In genomic region chr12:132529156-132529839, GRCh38 we compare ENCODE assay signal across 18 cellular contexts. TPM values are rescaled to one million over a fixed set of nuclear protein-coding genes. Genes with fewer than 3 reads are reported as not detected.
DNase-seq lines count a peak whose midpoint lies in the region; ATAC-seq and TF ChIP-seq lines count a peak whose summit lies in the region.
"Had no signal": no experiment of that assay in that cellular context is flagged by ENCODE, and none has a peak within 500 bp of the region (broad histone marks: within the 10 kb centered on the region; RNA-seq: fewer than 3 reads in every experiment).

No MANE protein-coding gene starts in this region.

- H3K9me3 Mint-ChIP-seq in activated T-helper 17 cell treated with anti-CD3 and anti-CD28 coated beads, Interleukin-2, amount 50 U/mL, for 72 hours: no peaks in the 10 kb centered on the region
- peaks cover 13% of the 10 kb centered on the region for H3K9me3 Mint-ChIP-seq in glutamatergic neuron (ENCODE audit: unreplicated experiment)
- H3K9me3 Mint-ChIP-seq: CD8-positive, alpha-beta T cell; HFFc6 had no signal

- no peak overlapping the region for H3K4ac ChIP-seq in neuronal stem cell (ENCODE audit: low read length)

- H3K9me3 ChIP-seq in BLaER1 treated with 17β-estradiol and CSF1 and Interleukin-3, amounts not matched to agents 10 nM and 100 nM (replicated peaks in 1 of 11): no peaks in the 10 kb centered on the region
- peaks cover 30 to 33% of the 10 kb centered on the region in 2 donors for H3K9me3 ChIP-seq in neuronal stem cell (replicated peaks in 1 of 2; ENCODE audit: control insufficient read depth in 2 of 2, insufficient read depth in 1 of 2, low read depth in 1 of 2, low read length in 2 of 2)
- H3K9me3 ChIP-seq: Caco-2 had no signal

- no peak overlapping the region for H3K18ac ChIP-seq in neuronal stem cell (ENCODE audit: low read length)

- H3K27me3 ChIP-seq in BLaER1 treated with 17β-estradiol and CSF1 and Interleukin-3, amounts not matched to agents 10 nM and 100 nM: peaks cover 0 to 18% (median 0%) of the 10 kb centered on the region in 11 experiments; a peak in 4 of 22 replicates
- no peaks in the 10 kb centered on the region for H3K27me3 ChIP-seq in neuronal stem cell (ENCODE audit: control insufficient read depth in 3 of 3, insufficient read depth in 3 of 3, low read depth in 1 of 3, low read length in 3 of 3)

- H3K27ac ChIP-seq in BLaER1 treated with 17β-estradiol and CSF1 and Interleukin-3, amounts not matched to agents 10 nM and 100 nM: peak overlapping the region in 8 of 11 experiments; percentile 16 to 80 (median 59); a peak in 13 of 22 replicates
- H3K27ac ChIP-seq in neuronal stem cell (replicated peaks; ENCODE audit: low read length): no peak overlapping the region
- H3K27ac ChIP-seq: C4-2B had no signal

- peaks cover 43 to 100% (median 98%) of the 10 kb centered on the region in 10 experiments for H3K4me1 ChIP-seq in BLaER1 treated with 17β-estradiol and CSF1 and Interleukin-3, amounts not matched to agents 10 nM and 100 nM
- H3K4me1 ChIP-seq in neuronal stem cell (ENCODE audit: control insufficient read depth in 2 of 2, insufficient read depth in 1 of 2, low read depth in 1 of 2, low read length in 2 of 2): peaks cover 0 to 7% of the 10 kb centered on the region in 2 donors

- no peak overlapping the region for H4K91ac ChIP-seq in neuronal stem cell (ENCODE audit: low read depth, low read length, poor library complexity)

- no peak overlapping the region for H3K4me3 Mint-ChIP-seq in activated T-helper 17 cell treated with anti-CD3 and anti-CD28 coated beads, Interleukin-2, amount 50 U/mL, for 72 hours
- no peak overlapping the region for H3K4me3 Mint-ChIP-seq in glutamatergic neuron (ENCODE audit: unreplicated experiment)
- H3K4me3 Mint-ChIP-seq: CD8-positive, alpha-beta T cell; H9; HFFc6 had no signal

- H2BK120ac ChIP-seq in neuronal stem cell (ENCODE audit: low read depth, low read length): no peak overlapping the region

- no peaks in the 10 kb centered on the region for H3K36me3 Mint-ChIP-seq in activated T-helper 17 cell treated with anti-CD3 and anti-CD28 coated beads, Interleukin-2, amount 50 U/mL, for 72 hours (ENCODE audit: low read depth)
- H3K36me3 Mint-ChIP-seq in glutamatergic neuron (ENCODE audit: unreplicated experiment): peaks cover 7% of the 10 kb centered on the region

- peak overlapping the region; percentile 8 for H3K14ac ChIP-seq in neuronal stem cell (ENCODE audit: low read length)

- no peaks in the 10 kb centered on the region for H3K4me1 Mint-ChIP-seq in activated T-helper 17 cell treated with anti-CD3 and anti-CD28 coated beads, Interleukin-2, amount 50 U/mL, for 72 hours
- peaks cover 10% of the 10 kb centered on the region for H3K4me1 Mint-ChIP-seq in glutamatergic neuron (ENCODE audit: low read depth, unreplicated experiment)

- no peak overlapping the region for H2BK12ac ChIP-seq in neuronal stem cell (ENCODE audit: low read length)

- H3K27me3 Mint-ChIP-seq in activated T-helper 17 cell treated with anti-CD3 and anti-CD28 coated beads, Interleukin-2, amount 50 U/mL, for 72 hours: no peaks in the 10 kb centered on the region
- peaks cover 17% of the 10 kb centered on the region for H3K27me3 Mint-ChIP-seq in glutamatergic neuron (ENCODE audit: unreplicated experiment)

- ATAC-seq in activated T-helper 17 cell treated with anti-CD3 and anti-CD28 coated beads, Interleukin-2, amount 50 U/mL, for 72 hours (replicated peaks): no peak
- ATAC-seq: CD8-positive, alpha-beta T cell had no signal

- no peak overlapping the region for H2AFZ ChIP-seq in neuronal stem cell (ENCODE audit: low read length)

- peak overlapping the region in 3 of 10 experiments; percentile 28 to 51 (median 49); a peak in 5 of 20 replicates for H3K4me3 ChIP-seq in BLaER1 treated with 17β-estradiol and CSF1 and Interleukin-3, amounts not matched to agents 10 nM and 100 nM
- H3K4me3 ChIP-seq in neuronal stem cell (ENCODE audit: low read length in 2 of 2): no peak overlapping the region

- H4K8ac ChIP-seq in neuronal stem cell (ENCODE audit: low read depth, low read length): no peak overlapping the region

- WGBS in neuronal stem cell (ENCODE audit: extremely low coverage in 2 of 2, insufficient read length in 2 of 2, insufficient replicate concordance in 1 of 2), 2 donors: no CpG with 5 or more reads among the region's 11 CpGs

- peaks cover under 1 to 99% (median 69%) of the 10 kb centered on the region in 11 experiments; a peak in 20 of 22 replicates for H4K20me1 ChIP-seq in BLaER1 treated with 17β-estradiol and CSF1 and Interleukin-3, amounts not matched to agents 10 nM and 100 nM

- H2BK5ac ChIP-seq in neuronal stem cell (ENCODE audit: low read length): no peak overlapping the region

- H3K79me1 ChIP-seq in neuronal stem cell (ENCODE audit: low read depth, low read length): peaks cover 8% of the 10 kb centered on the region

- DNase-seq in glutamatergic neuron (no peak), neuronal stem cell (ENCODE audit: low spot score) (no peak), A172 (ENCODE audit: low spot score) (no peak), NCI-H2171 treated with DMSO at 0.1 percent for 48 hours (lab: John Stamatoyannopoulos, UW) (no peak), cerebellar nuclear complex (lab: John Stamatoyannopoulos, UW) (no peak), globus pallidus (ENCODE audit: low spot score) (no peak)
- DNase-seq: 8988T; ACHN; Caco-2; CD8-positive, alpha-beta T cell; DMS53; GF-D8; GOT3; H9; HFFc6 had no signal

- H3K9ac ChIP-seq in BLaER1 treated with 17β-estradiol and CSF1 and Interleukin-3, amounts not matched to agents 10 nM and 100 nM: peak overlapping the region in 9 of 11 experiments; percentile 20 to 72 (median 47); a peak in 14 of 22 replicates
- no peak overlapping the region for H3K9ac ChIP-seq in neuronal stem cell (ENCODE audit: low read depth, low read length, poor library complexity)

- peaks cover 0 to 18% (median 0%) of the 10 kb centered on the region in 11 experiments; a peak in 3 of 22 replicates for H3K36me3 ChIP-seq in BLaER1 treated with 17β-estradiol and CSF1 and Interleukin-3, amounts not matched to agents 10 nM and 100 nM
- no peaks in the 10 kb centered on the region for H3K36me3 ChIP-seq in neuronal stem cell (replicated peaks in 1 of 2; ENCODE audit: control insufficient read depth in 2 of 2, insufficient read depth in 2 of 2, low read length in 2 of 2)

- H3K23ac ChIP-seq in neuronal stem cell (ENCODE audit: low read depth, low read length, poor library complexity): no peak overlapping the region

- TF ChIP-seq CTCF in glutamatergic neuron (IDR thresholded peaks at IDR 0.05; ENCODE audit: partially characterized antibody, unreplicated experiment): no peak

- H2BK15ac ChIP-seq in neuronal stem cell (ENCODE audit: low read length): no peak overlapping the region

- peak overlapping the region; percentile 19 for H3K27ac Mint-ChIP-seq in activated T-helper 17 cell treated with anti-CD3 and anti-CD28 coated beads, Interleukin-2, amount 50 U/mL, for 72 hours
- H3K27ac Mint-ChIP-seq in glutamatergic neuron (ENCODE audit: unreplicated experiment): peak overlapping the region; percentile 90
- H3K27ac Mint-ChIP-seq: CD8-positive, alpha-beta T cell; H9; HFFc6 had no signal

- peak overlapping the region; percentile 44 to 99 (median 89) for H3K4me2 ChIP-seq in BLaER1 treated with 17β-estradiol and CSF1 and Interleukin-3, amounts not matched to agents 10 nM and 100 nM
- H3K4me2 ChIP-seq in neuronal stem cell (ENCODE audit: insufficient read depth, low read length, poor library complexity, severe bottlenecking): peak overlapping the region; percentile 11

- H2AK5ac ChIP-seq in neuronal stem cell (ENCODE audit: low read depth, low read length): no peak overlapping the region

RNA-seq across cellular contexts. Expression of gene FBRSL1, which starts 39.3 kb away (rescaled TPM):
- total RNA-seq in activated T-helper 17 cell treated with anti-CD3 and anti-CD28 coated beads, Interleukin-2, amount 50 U/mL, for 72 hours: 10 to 100 TPM; 34.7 to 38.7 TPM
- total RNA-seq in glutamatergic neuron (ENCODE audit: unreplicated experiment): 211 TPM
- 61.7 TPM for polyA plus RNA-seq in neuronal stem cell (2013, experiment 1 of 2)
- 70.1 TPM for polyA plus RNA-seq in neuronal stem cell (2013, experiment 2 of 2)
- 12.6 and 22.5 TPM in 2 replicates for total RNA-seq in A172 (2014; rRNA removed; shearing (Covaris generic))
